ENCODE assay signal across 9 cellular contexts in the genomic region with DNA sequence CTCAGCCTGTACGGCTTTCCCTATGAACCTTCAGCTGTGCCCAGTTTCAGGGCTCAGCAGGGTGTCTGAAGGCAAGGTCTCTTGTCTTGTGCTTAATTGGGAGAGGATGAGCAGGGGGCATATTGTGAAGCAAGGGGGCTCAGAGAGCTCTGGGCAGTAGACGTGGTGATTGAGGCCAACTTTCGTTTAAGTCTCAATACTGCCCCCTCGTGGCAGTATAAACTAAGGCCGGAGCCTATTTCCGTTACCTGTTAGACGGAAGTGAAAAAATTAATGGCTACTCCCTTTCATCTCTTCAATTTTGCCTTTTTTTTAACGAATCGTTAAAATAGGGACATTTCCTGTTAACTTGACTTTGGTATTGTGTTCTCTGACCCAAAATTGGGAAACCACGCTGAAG.
DNase-seq lines count a peak whose midpoint lies in the region; ATAC-seq, FAIRE-seq and TF ChIP-seq lines count a peak whose summit lies in the region.
"Had no signal": no experiment of that assay in that cellular context is flagged by ENCODE, and none has a peak within 500 bp of the region (broad histone marks: within the 10 kb centered on the region; RNA-seq: fewer than 3 reads in every experiment).

No MANE protein-coding gene starts in this region.

- WGBS in body of pancreas, 2 donors: 18 to 34% methylated on average over 10 of the region's 10 CpGs

- H3K27ac ChIP-seq in body of pancreas: peak overlapping the region in 3 of 4 donors; percentile 22 to 58 (median 55)
- no peak overlapping the region for H3K27ac ChIP-seq in kidney (ENCODE audit: low read depth in 2 of 2, low read length in 2 of 2)
- H3K27ac ChIP-seq: SK-N-MC had no signal

- H3K27me3 ChIP-seq in BJ (ENCODE audit: control insufficient read depth, insufficient read depth, low read length) (no peaks in the 10 kb centered on the region), body of pancreas (no peaks in the 10 kb centered on the region)

- TF ChIP-seq CTCF in BJ (IDR thresholded peaks at IDR 0.05; ENCODE audit: insufficient read depth, low read depth, low read length) (peak; percentile 28; the same call in 1 of the 2 replicates), GM12873 (IDR thresholded peaks at IDR 0.05; ENCODE audit: insufficient read depth, low read depth, low read length, missing control alignments) (peak; percentile 74), body of pancreas (IDR thresholded peaks at IDR 0.05) (peak; percentile 38 to 75 (median 59)), kidney (IDR thresholded peaks at IDR 0.05; ENCODE audit: borderline replicate concordance, extremely low read depth, insufficient read depth) (peak; percentile 56)

- ATAC-seq in HG02588 (IDR thresholded peaks at IDR 0.05; ENCODE audit: unreplicated experiment) (peak; percentile 69), body of pancreas (peak; percentile 43), HG03457 (IDR thresholded peaks at IDR 0.05; ENCODE audit: unreplicated experiment) (no peak)

- CTCF ChIA-PET in BJ (lab: Yijun Ruan, JAX): interaction anchor here (1.0 to 1.7 kb wide), 3 partner anchors 9 to 15 kb away, joined by 4 to 9 read pairs (median 5); no protein-coding TSS in a partner anchor

- POLR2A ChIA-PET in BJ (lab: Charles Lee): no interaction called here

- H3K4me3 ChIP-seq in BJ (ENCODE audit: low read depth, low read length) (no peak overlapping the region), body of pancreas (no peak overlapping the region), kidney (ENCODE audit: low read length in 2 of 2) (no peak overlapping the region)
- H3K4me3 ChIP-seq: SK-N-MC had no signal

- H3K36me3 ChIP-seq in BJ (ENCODE audit: control insufficient read depth, insufficient read depth, low read length) (no peaks in the 10 kb centered on the region), body of pancreas (replicated peaks in 1 of 2; ENCODE audit: insufficient read depth in 1 of 2, low read depth in 2 of 2) (no peaks in the 10 kb centered on the region), kidney (ENCODE audit: control insufficient read depth in 1 of 2, insufficient read depth in 2 of 2, low read length in 2 of 2) (no peaks in the 10 kb centered on the region)

- peaks cover 14% of the 10 kb centered on the region for H3K4me1 ChIP-seq in body of pancreas
- H3K4me1 ChIP-seq in kidney (ENCODE audit: control insufficient read depth in 1 of 2, insufficient read depth in 1 of 2, low read depth in 1 of 2, low read length in 2 of 2): no peaks in the 10 kb centered on the region

- no peak for FAIRE-seq in kidney (lab: Jason Lieb, UNC)

- no peaks in the 10 kb centered on the region for H3K9me3 ChIP-seq in body of pancreas
- H3K9me3 ChIP-seq in kidney (ENCODE audit: control insufficient read depth in 1 of 2, low read length in 2 of 2): no peaks in the 10 kb centered on the region

- DNase-seq in BJ (ENCODE audit: low read depth): no peak
- peak; percentile 1 for DNase-seq in NCI-H446 treated with DMSO at 0.1 percent for 48 hours (lab: John Stamatoyannopoulos, UW)
- DNase-seq in body of pancreas: peak; percentile 60 to 72 (median 66)
- no peak for DNase-seq in kidney
- peak; percentile 94 for DNase-seq in superior temporal gyrus (ENCODE audit: extremely low spot score)

- no peak for TF ChIP-seq POLR2A in body of pancreas (IDR thresholded peaks at IDR 0.05)

- intact Hi-C loops in body of pancreas (cut with DNase I): loop anchor here (5.0 kb wide), 1 partner anchor 275 kb away; the partner anchor contains the start of gene APOB
- intact Hi-C loops in kidney (cut with DNase I): no loop called here

- H3K9ac ChIP-seq in kidney (ENCODE audit: low read length in 2 of 2): no peak overlapping the region

Comparison
In these comparisons a context has a peak if more than half of its experiments do, and no peak if none do; other contexts are left out.
1. DNase-seq: peak in NCI-H446 treated with DMSO at 0.1 percent for 48 hours (single experiment), body of pancreas (4 of 4) and superior temporal gyrus (single experiment); none in BJ (single experiment) and kidney (single experiment).
2. H3K27ac ChIP-seq: peak in body of pancreas (3 of 4); none in kidney (0 of 2).
3. Peak in every context shown above with its lines, with median percentiles within 50 percentile points of each other: CTCF ChIP-seq.